In the genomic region with DNA sequence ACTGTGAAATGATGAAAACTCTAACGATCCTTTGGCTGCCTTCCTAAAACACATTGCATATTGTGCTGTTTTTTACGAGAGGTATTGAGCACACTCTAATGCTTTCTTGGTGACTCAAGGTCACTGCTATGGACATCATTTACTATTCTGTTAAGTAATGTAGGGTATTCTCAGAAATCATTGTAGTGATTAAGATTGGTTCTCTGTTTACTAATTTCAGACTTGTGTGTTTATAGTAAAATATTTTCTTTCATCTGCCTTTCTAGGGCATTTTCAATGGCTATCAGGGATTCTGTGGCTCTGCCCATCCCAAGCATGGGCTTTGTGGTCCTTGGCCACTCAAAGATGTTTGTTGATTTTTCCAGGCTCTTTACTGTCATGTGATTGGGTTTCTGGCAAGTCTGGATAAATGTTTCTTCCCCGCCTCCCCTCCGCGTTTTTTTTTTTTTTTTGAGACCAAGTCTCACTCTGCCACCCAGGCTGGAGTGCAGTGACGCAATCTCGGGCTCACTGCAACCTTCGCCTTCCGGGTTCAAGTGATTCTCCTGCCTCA, we compare ENCODE assay signal across 15 cellular contexts. TPM values are rescaled to one million over a fixed set of nuclear protein-coding genes. Genes with fewer than 3 reads are reported as not detected.
DNase-seq lines count a peak whose midpoint lies in the region; ATAC-seq, FAIRE-seq and TF ChIP-seq lines count a peak whose summit lies in the region.
"Had no signal": no experiment of that assay in that cellular context is flagged by ENCODE, and none has a peak within 500 bp of the region (broad histone marks: within the 10 kb centered on the region; RNA-seq: fewer than 3 reads in every experiment).

No MANE protein-coding gene starts in this region.

- no peaks in the 10 kb centered on the region for H3K9me3 ChIP-seq in pancreas
- H3K9me3 ChIP-seq: esophagus muscularis mucosa, transverse colon had no signal

- H3K27ac ChIP-seq in pancreas = no peak overlapping the region
- H3K27ac ChIP-seq: cardiac muscle cell, left ventricle myocardium inferior had no signal

- in situ Hi-C loops in astrocyte of the cerebellum (cut with HindIII; ENCODE audit: low sequenced_read_pairs) = no loop called here

- TF ChIP-seq CTCF in astrocyte of the cerebellum (IDR thresholded peaks at IDR 0.05; ENCODE audit: low read depth, low read length, missing control alignments) (no peak), pancreas (IDR thresholded peaks at IDR 0.05) (no peak)

- peak; percentile 18 to 70 (median 24) for ATAC-seq in pancreas
- ATAC-seq in HG02588 (IDR thresholded peaks at IDR 0.05; ENCODE audit: unreplicated experiment) = no peak
- ATAC-seq in GM19463 (IDR thresholded peaks at IDR 0.05; ENCODE audit: unreplicated experiment) = no peak

- WGBS in pancreas, 2 donors = 49 to 51% methylated on average over 9 of the region's 9 CpGs

- no peaks in the 10 kb centered on the region for H3K36me3 ChIP-seq in pancreas
- H3K36me3 ChIP-seq: transverse colon had no signal

- FAIRE-seq in pancreas (lab: Jason Lieb, UNC) = no peak
- FAIRE-seq: G401.6 had no signal

- H3K4me1 ChIP-seq in pancreas = peaks cover 0 to 4% (median 0%) of the 10 kb centered on the region in 3 donors
- H3K4me1 ChIP-seq: left ventricle myocardium inferior had no signal

- H3K4me3 ChIP-seq in astrocyte of the cerebellum (ENCODE audit: low read depth, low read length) (no peak overlapping the region), pancreas (no peak overlapping the region)
- H3K4me3 ChIP-seq: cardiac muscle cell, esophagus muscularis mucosa, left ventricle myocardium inferior, transverse colon had no signal

- DNase-seq in DMS79 treated with DMSO at 0.1 percent for 48 hours (lab: John Stamatoyannopoulos, UW) (peak; percentile 78), LHCN-M2 (ENCODE audit: low read depth) (peak; percentile 25), astrocyte of the cerebellum (ENCODE audit: low read depth) (peak; percentile 31), pancreas (peak in 1 of 6 donors; percentile 11), NOMO-1 treated with dmso at 0.1 percent for 144 hours (lab: John Stamatoyannopoulos, UW; ENCODE audit: unreplicated experiment) (no peak), HK-2 (ENCODE audit: unreplicated experiment) (no peak)
- DNase-seq: Karpas-422, left ventricle myocardium inferior, NCI-H526, transverse colon had no signal

- intact Hi-C loops in pancreas (cut with DNase I) = no loop called here

- no peaks in the 10 kb centered on the region for H3K27me3 ChIP-seq in pancreas
- H3K27me3 ChIP-seq: cardiac muscle cell, esophagus muscularis mucosa, transverse colon had no signal

RNA-seq across cellular contexts. Expression of a gene that starts 29.3 kb away (rescaled TPM):
- total RNA-seq in LHCN-M2 (2014; rRNA removed) = 56.8 and 62.2 TPM in 2 replicates
- 69.2 TPM for polyA plus RNA-seq in LHCN-M2 (2012)
- total RNA-seq in pancreas = 10 to 100 TPM; 39.3 to 51.7 (median 43.0) TPM
- polyA plus RNA-seq in pancreas = 10 to 100 TPM; 32.4 to 32.5 TPM

Comparison
In these comparisons a context has a peak if more than half of its experiments do, and no peak if none do; other contexts are left out.
1. DNase-seq: peak in DMS79 treated with DMSO at 0.1 percent for 48 hours (single experiment), LHCN-M2 (single experiment) and astrocyte of the cerebellum (single experiment); none in NOMO-1 treated with dmso at 0.1 percent for 144 hours (single experiment) and HK-2 (single experiment).
2. ATAC-seq: peak in pancreas (4 of 4); none in HG02588 (single experiment) and GM19463 (single experiment).